22 cellular contexts compared by ENCODE assay signal in genomic region chr4:69642961-69643360, GRCh38. TPM values are rescaled to one million over a fixed set of nuclear protein-coding genes. Genes with fewer than 3 reads are reported as not detected.
"Had no signal": no experiment of that assay in that cellular context is flagged by ENCODE, and none has a peak within 500 bp of the region (broad histone marks: within the 10 kb centered on the region; RNA-seq: fewer than 3 reads in every experiment).

No MANE protein-coding gene starts in this region.

- DNase-seq: Kasumi-1, MM.1S, NCI-H1092 treated with DMSO at 0.1 percent for 48 hours, NCI-H1436 treated with DMSO at 0.1 percent for 48 hours, NCI-H187, NCI-H2029, NCI-H2171 treated with DMSO at 0.1 percent for 48 hours, NCI-H345, NCI-H446 treated with DMSO at 0.1 percent for 48 hours, NCI-H510A treated with DMSO at 0.1 percent for 48 hours, NCI-H526, NCI-H82, Right ventricle myocardium superior, RPMI8226, SK-N-SH, SW 1271 had no signal

- H3K9me3 ChIP-seq: SK-N-SH had no signal

- H3K4me1 Mint-ChIP-seq: IgD-negative memory B cell had no signal

- H3K27me3 Mint-ChIP-seq: IgD-negative memory B cell had no signal

- ATAC-seq: K562 had no signal

- H3K4me2 ChIP-seq: KMS-11, SK-N-SH had no signal

- H3K4me3 Mint-ChIP-seq: IgD-negative memory B cell had no signal

- H3K4me3 ChIP-seq: K562 had no signal

- H3K36me3 Mint-ChIP-seq: IgD-negative memory B cell had no signal

- H3K9me3 Mint-ChIP-seq: IgD-negative memory B cell had no signal

- H3K27ac ChIP-seq: HL-60, KMS-11 had no signal

RNA-seq across cellular contexts. Expression of gene UGT2A2, which starts 3.5 kb away (rescaled TPM):
- total RNA-seq: K562, M059J, Right ventricle myocardium superior, SK-MEL-5 had no signal

RNA-seq across cellular contexts. Expression of gene UGT2A1, which starts 10.1 kb away (rescaled TPM):
- total RNA-seq: K562, M059J, Right ventricle myocardium superior, SK-MEL-5 had no signal
